25 cellular contexts compared by ENCODE assay signal in genomic region chr2:99657691-99658258, GRCh38.
"Had no signal": no experiment of that assay in that cellular context is flagged by ENCODE, and none has a peak within 500 bp of the region (broad histone marks: within the 10 kb centered on the region; RNA-seq: fewer than 3 reads in every experiment).

No MANE protein-coding gene starts in this region.

- H3K4me3 Mint-ChIP-seq: activated B cell treated with CpG ODN at 0.5 μM for 24 hours; activated naive CD8-positive, alpha-beta T cell; activated T-cell treated with anti-CD3 and anti-CD28 coated beads, Interleukin-2, amount 50 U/mL, for 4 hours; central memory CD8-positive, alpha-beta T cell; neural crest cell had no signal

- H3K4me1 ChIP-seq: adrenal gland, testis, upper lobe of left lung had no signal

- H3K36me3 ChIP-seq: adrenal gland, ascending aorta, breast epithelium, ovary, prostate gland, stomach, upper lobe of left lung had no signal

- H3K27me3 ChIP-seq: adrenal gland, ascending aorta, breast epithelium, ovary, stomach, testis, upper lobe of left lung had no signal

- H3K36me3 Mint-ChIP-seq: activated naive CD8-positive, alpha-beta T cell had no signal

- H3K9me3 Mint-ChIP-seq: activated B cell treated with CpG ODN at 0.5 μM for 24 hours; activated T-cell treated with anti-CD3 and anti-CD28 coated beads, Interleukin-2, amount 50 U/mL, for 4 hours; activated T-helper 2 cell treated with anti-CD3 and anti-CD28 coated beads, Interferon-gamma antibody, Interleukin-2, Interleukin-4, amounts not matched to agents 10 μg/mL and 5 μg/mL and 100 μg/mL, durations not matched to agents 14 hours and 24 hours and 36 hours; central memory CD8-positive, alpha-beta T cell; neural crest cell had no signal

- H3K9me3 ChIP-seq: adrenal gland, ascending aorta, breast epithelium, ovary, prostate gland, stomach, testis, upper lobe of left lung had no signal

- FAIRE-seq: colon, TTC549 had no signal

- H3K27ac ChIP-seq: adrenal gland, ovary, prostate gland, stomach, testis, upper lobe of left lung had no signal

- H3K27ac Mint-ChIP-seq: activated naive CD8-positive, alpha-beta T cell; activated T-helper 2 cell treated with anti-CD3 and anti-CD28 coated beads, Interferon-gamma antibody, Interleukin-2, Interleukin-4, amounts not matched to agents 10 μg/mL and 5 μg/mL and 100 μg/mL, durations not matched to agents 14 hours and 24 hours and 36 hours had no signal

- H3K27me3 Mint-ChIP-seq: activated B cell treated with CpG ODN at 0.5 μM for 24 hours; activated naive CD8-positive, alpha-beta T cell had no signal

- H3K4me1 Mint-ChIP-seq: activated B cell treated with CpG ODN at 0.5 μM for 24 hours; central memory CD8-positive, alpha-beta T cell had no signal

- ATAC-seq: activated T-cell treated with anti-CD3 and anti-CD28 coated beads, Interleukin-2, amount 50 U/mL, for 4 hours had no signal

- H3K4me3 ChIP-seq: adrenal gland, ascending aorta, breast epithelium, ovary, prostate gland, stomach, testis, upper lobe of left lung had no signal

- DNase-seq: activated B cell treated with CpG ODN at 0.5 μM for 24 hours; activated CD4-positive, alpha-beta T cell treated with anti-CD3 and anti-CD28 coated beads for 4 hours; activated CD4-positive, alpha-beta T cell treated with anti-CD3 and anti-CD28 coated beads, Interleukin-2, amount 50 U/mL, for 48 hours; activated CD8-positive, alpha-beta memory T cell treated with anti-CD3 and anti-CD28 coated beads, Interleukin-2, amount 50 U/mL, for 48 hours; activated naive CD4-positive, alpha-beta T cell; activated T-cell treated with anti-CD3 and anti-CD28 coated beads, Interleukin-2, amount 50 U/mL, for 4 hours; effector memory CD4-positive, alpha-beta T cell; foreskin melanocyte; hippocampal formation; ovary; stimulated activated CD4-positive, alpha-beta T cell treated with anti-CD3 and anti-CD28 coated beads, Interleukin-12 subunit alpha, Interleukin-12 subunit beta, amount 100 ng/mL, for 4 hours; stomach; T-helper 1 cell; testis; upper lobe of left lung had no signal
